29 cellular contexts compared by ENCODE assay signal in the genomic region with DNA sequence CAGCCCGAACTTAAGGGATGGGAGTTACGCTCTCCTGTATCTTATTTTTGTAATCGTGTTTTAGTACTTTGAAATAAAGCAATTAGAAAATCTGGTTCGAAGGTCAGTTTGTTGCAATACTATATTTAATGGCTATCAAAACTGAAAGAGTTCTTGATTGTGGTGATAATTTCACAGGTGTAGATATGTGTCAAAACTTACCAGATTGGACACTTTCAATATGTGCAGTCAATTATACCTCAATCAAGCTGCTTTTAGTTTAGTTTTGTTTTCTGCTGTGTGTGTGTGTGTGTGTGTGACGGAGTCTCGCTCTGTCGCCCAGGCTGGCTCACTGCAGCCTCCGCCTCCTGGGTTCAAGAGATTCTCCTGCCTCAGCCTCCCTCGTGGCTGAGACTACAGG. TPM values are rescaled to one million over a fixed set of nuclear protein-coding genes. Genes with fewer than 3 reads are reported as not detected.
"Had no signal": no experiment of that assay in that cellular context is flagged by ENCODE, and none has a peak within 500 bp of the region (broad histone marks: within the 10 kb centered on the region; RNA-seq: fewer than 3 reads in every experiment).

No MANE protein-coding gene starts in this region.

- FAIRE-seq: bronchial epithelial cell had no signal

- H3K9me3 ChIP-seq: ascending aorta, body of pancreas, MG63, Peyer's patch, SJSA1 had no signal

- H3K27me3 ChIP-seq: ascending aorta, body of pancreas, MG63, Peyer's patch, SJSA1 had no signal

- H3K27ac ChIP-seq: ascending aorta, body of pancreas, RWPE1, SJSA1 had no signal

- H3K27ac Mint-ChIP-seq: activated CD8-positive, alpha-beta T cell treated with anti-CD3 and anti-CD28 coated beads, Interleukin-2, amount 10 ng/mL, durations not matched to agents 7 days and 5 days; activated naive CD4-positive, alpha-beta T cell treated with anti-CD3 and anti-CD28 coated beads, Interleukin-2, amount 50 U/mL, for 72 hours; activated naive CD8-positive, alpha-beta T cell treated with anti-CD3 and anti-CD28 coated beads, Interleukin-2, amount 50 U/mL, for 24 hours; T-helper 1 cell treated with Interleukin-12 subunit alpha and Interleukin-12 subunit beta and Interleukin-4 antibody, amounts not matched to agents 30 μg/mL and 1 μg/mL, for 36 hours; WTC11 had no signal

- H3K4me1 ChIP-seq: ascending aorta, SJSA1 had no signal

- H3K4me3 ChIP-seq: ascending aorta, body of pancreas, MG63, Peyer's patch, SJSA1 had no signal

- DNase-seq: activated CD4-positive, alpha-beta T cell treated with anti-CD3 and anti-CD28 coated beads for 48 hours; activated CD4-positive, alpha-beta T cell treated with anti-CD3 and anti-CD28 coated beads, Interleukin-2, amount 50 U/mL, for 4 hours; activated CD4-positive, CD25-positive, alpha-beta regulatory T cell treated with anti-CD3 and anti-CD28 coated beads, Interleukin-2, amount 50 U/mL, for 72 hours; activated CD8-positive, alpha-beta memory T cell treated with anti-CD3 and anti-CD28 coated beads, Interleukin-2, amount 50 U/mL, for 48 hours; activated CD8-positive, alpha-beta T cell treated with anti-CD3 and anti-CD28 coated beads, Interleukin-2, amount 10 ng/mL, durations not matched to agents 7 days and 5 days; activated naive CD4-positive, alpha-beta T cell; activated naive CD8-positive, alpha-beta T cell treated with anti-CD3 and anti-CD28 coated beads, Interleukin-2, amount 50 U/mL, for 24 hours; activated T-cell treated with anti-CD3 and anti-CD28 coated beads, Interleukin-2, amount 50 U/mL, for 1 hour; amniotic stem cell; body of pancreas; central memory CD4-positive, alpha-beta T cell; MG63; NCI-H1105; NCI-H1436 treated with DMSO at 0.1 percent for 48 hours; NCI-H187; NCI-H2081; NCI-H510A treated with DMSO at 0.1 percent for 48 hours; NCI-H69; NK-92 treated with Interleukin-12 subunit alpha and Interleukin-12 subunit beta, amount 100 ng/mL, for 24 hours; Right ventricle myocardium superior had no signal

- H3K4me3 Mint-ChIP-seq: activated CD8-positive, alpha-beta T cell treated with anti-CD3 and anti-CD28 coated beads, Interleukin-2, amount 10 ng/mL, durations not matched to agents 7 days and 5 days; activated naive CD8-positive, alpha-beta T cell treated with anti-CD3 and anti-CD28 coated beads, Interleukin-2, amount 50 U/mL, for 24 hours; T-helper 1 cell treated with Interleukin-12 subunit alpha and Interleukin-12 subunit beta and Interleukin-4 antibody, amounts not matched to agents 30 μg/mL and 1 μg/mL, for 36 hours; WTC11 had no signal

- ATAC-seq: activated CD8-positive, alpha-beta T cell treated with anti-CD3 and anti-CD28 coated beads, Interleukin-2, amount 10 ng/mL, durations not matched to agents 7 days and 5 days; activated naive CD4-positive, alpha-beta T cell treated with anti-CD3 and anti-CD28 coated beads, Interleukin-2, amount 50 U/mL, for 72 hours; activated naive CD8-positive, alpha-beta T cell treated with anti-CD3 and anti-CD28 coated beads, Interleukin-2, amount 50 U/mL, for 24 hours; body of pancreas; SK-N-SH treated with all-trans-retinoic acid at 6 μM for 48 hours; WTC11 had no signal

- H3K36me3 Mint-ChIP-seq: activated naive CD4-positive, alpha-beta T cell treated with anti-CD3 and anti-CD28 coated beads, Interleukin-2, amount 50 U/mL, for 72 hours had no signal

- H3K9me3 Mint-ChIP-seq: activated naive CD4-positive, alpha-beta T cell treated with anti-CD3 and anti-CD28 coated beads, Interleukin-2, amount 50 U/mL, for 72 hours; activated naive CD8-positive, alpha-beta T cell treated with anti-CD3 and anti-CD28 coated beads, Interleukin-2, amount 50 U/mL, for 24 hours; T-helper 1 cell treated with Interleukin-12 subunit alpha and Interleukin-12 subunit beta and Interleukin-4 antibody, amounts not matched to agents 30 μg/mL and 1 μg/mL, for 36 hours; WTC11 had no signal

RNA-seq across cellular contexts. Expression of a gene that starts 10.7 kb away (rescaled TPM):
- total RNA-seq: activated CD8-positive, alpha-beta T cell treated with anti-CD3 and anti-CD28 coated beads, Interleukin-2, amount 10 ng/mL, durations not matched to agents 7 days and 5 days; SJSA1 had no signal
